In genomic region chr1:192443616-192444015, GRCh38 we compare ENCODE assay signal across 2 cellular contexts.
TF ChIP-seq lines count a peak whose summit lies in the region.

No MANE protein-coding gene starts in this region.

TF ChIP-seq in SK-N-SH, 30 proteins besides CTCF, POLR2A, EP300 and RAD21 (continued from another document):
- TF ChIP-seq ZBTB33 (IDR thresholded peaks at IDR 0.05; ENCODE audit: borderline replicate concordance, low read depth) (no peak), RFX5 (IDR thresholded peaks at IDR 0.05; ENCODE audit: low read length) (no peak), POLR2AphosphoS5 (IDR thresholded peaks at IDR 0.05; ENCODE audit: low read depth, low read length) (no peak; the same call in 1 of the 2 replicates), CHD2 (IDR thresholded peaks at IDR 0.05; ENCODE audit: low read length, partially characterized antibody) (no peak), JUND (IDR thresholded peaks at IDR 0.05) (peak; percentile 75), TEAD4 (IDR thresholded peaks at IDR 0.05; ENCODE audit: borderline replicate concordance, insufficient read depth) (no peak), TCF12 (IDR thresholded peaks at IDR 0.05) (peak; percentile 36; the same call in 1 of the 2 replicates)
TF ChIP-seq in SK-N-SH: peak in this region for 3.

TF ChIP-seq in SK-N-SH treated with all-trans-retinoic acid at 6 μM for 48 hours, 23 proteins besides CTCF, POLR2A, EP300 and RAD21 (continued from another document):
- no peak for TF ChIP-seq ZNF8 (CRISPR knock-in tag; IDR thresholded peaks at IDR 0.05)
